Comparison of ENCODE assay signal across 8 cellular contexts in genomic region chr1:112700290-112701226, GRCh38.
DNase-seq lines count a peak whose midpoint lies in the region; FAIRE-seq and TF ChIP-seq lines count a peak whose summit lies in the region.

No MANE protein-coding gene starts in this region.

- H3K4me1 ChIP-seq in subcutaneous abdominal adipose tissue (ENCODE audit: control insufficient read depth in 5 of 5, insufficient read depth in 5 of 5, low read length in 5 of 5): peaks cover 24 to 79% (median 54%) of the 10 kb centered on the region in 5 donors

- no peaks in the 10 kb centered on the region for H3K9me3 Mint-ChIP-seq in nephron

- peaks cover 0 to 67% (median 62%) of the 10 kb centered on the region in 5 donors for H3K36me3 ChIP-seq in subcutaneous abdominal adipose tissue (ENCODE audit: control insufficient read depth in 5 of 5, insufficient read depth in 5 of 5, low read length in 5 of 5)

- H3K36me3 Mint-ChIP-seq in nephron (ENCODE audit: low read depth): peaks cover 65% of the 10 kb centered on the region

- H3K4me3 Mint-ChIP-seq in nephron: peak overlapping the region; percentile 57 to 77 (median 74)

- peaks cover 0 to 3% (median 0%) of the 10 kb centered on the region in 5 donors for H3K27me3 ChIP-seq in subcutaneous abdominal adipose tissue (ENCODE audit: control insufficient read depth in 5 of 5, insufficient read depth in 4 of 5, low read length in 5 of 5)

- H3K27me3 Mint-ChIP-seq in nephron (ENCODE audit: low read depth): peaks cover 4% of the 10 kb centered on the region

- H3K27ac Mint-ChIP-seq in nephron: peak overlapping the region; percentile 92 to 95 (median 93)

- no peak for TF ChIP-seq CTCF in nephron (IDR thresholded peaks at IDR 0.05; ENCODE audit: unreplicated experiment in 3 of 3)

- DNase-seq in Ammon's horn (ENCODE audit: low spot score) (peak; percentile 96), GM19240 (ENCODE audit: insufficient read length, low spot score) (peak; percentile 51), HuH-7.5 (ENCODE audit: low spot score) (peak; percentile 78), RCC 7860 (ENCODE audit: low spot score) (peak; percentile 95), fibroblast of the conjunctiva (ENCODE audit: low read depth) (peak; percentile 94)
- DNase-seq in activated T-helper 9 cell treated with anti-CD3 and anti-CD28 coated beads, Interleukin-2, amount 50 U/mL, for 16 hours (ENCODE audit: low read depth): peak; percentile 48

- H3K9me3 ChIP-seq in subcutaneous abdominal adipose tissue (ENCODE audit: control insufficient read depth in 5 of 5, low read length in 5 of 5): no peaks in the 10 kb centered on the region

- H3K4me3 ChIP-seq in subcutaneous abdominal adipose tissue (ENCODE audit: low read depth in 1 of 5, low read length in 5 of 5): peak overlapping the region in 3 of 5 donors; percentile 2 to 30 (median 26)

- FAIRE-seq in RCC 7860 (lab: Jason Lieb, UNC): peak; percentile 69

- H3K9ac ChIP-seq in subcutaneous abdominal adipose tissue (ENCODE audit: low read length in 5 of 5): peak overlapping the region; percentile 46 to 66 (median 60)

- H3K27ac ChIP-seq in subcutaneous abdominal adipose tissue (ENCODE audit: low read depth, low read length): peak overlapping the region; percentile 91

- peaks cover 75% of the 10 kb centered on the region for H3K4me1 Mint-ChIP-seq in nephron

Comparison
In these comparisons a context has a peak if more than half of its experiments do, and no peak if none do; other contexts are left out.
1. Peak in every context shown above with its lines: DNase-seq, H3K4me3 ChIP-seq and H3K27ac ChIP-seq.